In genomic region chr2:235864311-235864710, GRCh38 we compare ENCODE assay signal across 27 cellular contexts.
DNase-seq lines count a peak whose midpoint lies in the region; ATAC-seq, FAIRE-seq and TF ChIP-seq lines count a peak whose summit lies in the region.
"Had no signal": no experiment of that assay in that cellular context is flagged by ENCODE, and none has a peak within 500 bp of the region (broad histone marks: within the 10 kb centered on the region; RNA-seq: fewer than 3 reads in every experiment).

No MANE protein-coding gene starts in this region.

- no peaks in the 10 kb centered on the region for H3K36me3 ChIP-seq in GM23338 (ENCODE audit: insufficient read depth)
- H3K36me3 ChIP-seq in adipocyte (ENCODE audit: control insufficient read depth, insufficient read depth, low read length, severe bottlenecking) = peaks cover 3% of the 10 kb centered on the region
- no peaks in the 10 kb centered on the region for H3K36me3 ChIP-seq in endothelial cell of umbilical vein (ENCODE audit: control insufficient read depth in 2 of 2, extremely low read depth in 1 of 2, insufficient read depth in 2 of 2, low read length in 2 of 2)

- FAIRE-seq in endothelial cell of umbilical vein (lab: Jason Lieb, UNC) = no peak
- FAIRE-seq: A204.1, G401.6 had no signal

- no peaks in the 10 kb centered on the region for H3K36me3 Mint-ChIP-seq in GM23338 (ENCODE audit: low read depth)
- peaks cover 22% of the 10 kb centered on the region for H3K36me3 Mint-ChIP-seq in nephron progenitor cell (ENCODE audit: low read depth)
- no peaks in the 10 kb centered on the region for H3K36me3 Mint-ChIP-seq in activated CD4-positive, alpha-beta T cell treated with anti-CD3 and anti-CD28 coated beads, Interleukin-2, amount 10 ng/mL, durations not matched to agents 24 days and 14 days (ENCODE audit: low read depth)
- H3K36me3 Mint-ChIP-seq: CD4-positive, alpha-beta memory T cell had no signal

- H3K27ac ChIP-seq in GM23338 (ENCODE audit: low read depth) (no peak overlapping the region), endothelial cell of umbilical vein (ENCODE audit: insufficient read depth, low read depth, low read length) (peak overlapping the region; percentile 12)
- H3K27ac ChIP-seq: GM23248, PC-9, SJSA1 had no signal

- no peaks in the 10 kb centered on the region for H3K9me2 ChIP-seq in GM23338 (ENCODE audit: insufficient read depth)

- dilution Hi-C loops in endothelial cell of umbilical vein (cut with MboI; ENCODE audit: extremely low pct_ligation_motif_present, low sequenced_read_pairs) = no loop called here

- H3K4me1 ChIP-seq in GM23338 (ENCODE audit: insufficient read depth) (peaks cover 26% of the 10 kb centered on the region), adipocyte (ENCODE audit: control insufficient read depth, insufficient read depth, low read length) (peaks cover 23% of the 10 kb centered on the region), endothelial cell of umbilical vein (ENCODE audit: control insufficient read depth, extremely low read depth, insufficient read depth, low read length) (peaks cover 40% of the 10 kb centered on the region)

- POLR2A ChIA-PET in endothelial cell of umbilical vein (lab: Charles Lee) = no interaction called here

- CTCF ChIA-PET in endothelial cell of umbilical vein (lab: Charles Lee) = interaction anchor here (1.1 to 2.1 kb wide), 3 partner anchors 81 to 314 kb away, joined by 4 to 6 read pairs (median 6); no protein-coding TSS in a partner anchor

- TF ChIP-seq POLR2A in endothelial cell of umbilical vein (IDR thresholded peaks at IDR 0.05; ENCODE audit: low read depth, low read length) = no peak

- H3K27me3 Mint-ChIP-seq in GM23338 (ENCODE audit: insufficient read depth, low read depth, poor library complexity) (peaks cover 4% of the 10 kb centered on the region), nephron progenitor cell (ENCODE audit: low read depth, poor library complexity) (no peaks in the 10 kb centered on the region)
- H3K27me3 Mint-ChIP-seq in activated CD4-positive, alpha-beta T cell treated with anti-CD3 and anti-CD28 coated beads, Interleukin-2, amount 10 ng/mL, durations not matched to agents 24 days and 14 days = peaks cover 23% of the 10 kb centered on the region

- no peaks in the 10 kb centered on the region for H3F3A ChIP-seq in GM23338 (replicated peaks; ENCODE audit: low read depth)

- H2AFZ ChIP-seq in GM23338 (no peak overlapping the region), endothelial cell of umbilical vein (ENCODE audit: low read depth, low read length) (peak overlapping the region; percentile 45)
- H2AFZ ChIP-seq: GM23248, PC-9 had no signal

- H3K9me3 Mint-ChIP-seq in GM23338 (no peaks in the 10 kb centered on the region), nephron progenitor cell (peaks cover 9% of the 10 kb centered on the region)
- no peaks in the 10 kb centered on the region for H3K9me3 Mint-ChIP-seq in activated CD4-positive, alpha-beta T cell treated with anti-CD3 and anti-CD28 coated beads, Interleukin-2, amount 10 ng/mL, durations not matched to agents 24 days and 14 days
- H3K9me3 Mint-ChIP-seq: H9 had no signal

- no peaks in the 10 kb centered on the region for H3K27me3 ChIP-seq in GM23338 (ENCODE audit: insufficient read depth)
- H3K27me3 ChIP-seq in adipocyte (replicated peaks; ENCODE audit: control insufficient read depth, insufficient read depth, low read length) = no peaks in the 10 kb centered on the region
- no peaks in the 10 kb centered on the region for H3K27me3 ChIP-seq in endothelial cell of umbilical vein (ENCODE audit: control insufficient read depth in 2 of 2, insufficient read depth in 2 of 2, low read length in 2 of 2)
- H3K27me3 ChIP-seq: SJSA1 had no signal

- H3K4me1 Mint-ChIP-seq in GM23338 (peaks cover 50% of the 10 kb centered on the region), nephron progenitor cell (peaks cover 74% of the 10 kb centered on the region)
- H3K4me1 Mint-ChIP-seq in activated CD4-positive, alpha-beta T cell treated with anti-CD3 and anti-CD28 coated beads, Interleukin-2, amount 10 ng/mL, durations not matched to agents 24 days and 14 days = no peaks in the 10 kb centered on the region

- ATAC-seq in GM23338 (no peak; the same call in 2 of the 3 replicates), HG03108 (IDR thresholded peaks at IDR 0.05; ENCODE audit: unreplicated experiment) (no peak)

- H3K9me1 ChIP-seq in endothelial cell of umbilical vein (replicated peaks; ENCODE audit: control insufficient read depth, extremely low read depth, insufficient read depth, low read length) = no peaks in the 10 kb centered on the region

- no peak for TF ChIP-seq CTCF in GM23338 (conservative IDR thresholded peaks at IDR 0.05; ENCODE audit: low read depth in 2 of 2)
- TF ChIP-seq CTCF in endothelial cell of umbilical vein (IDR thresholded peaks at IDR 0.05; ENCODE audit: extremely low read depth in 1 of 2, insufficient read depth in 1 of 2, low read depth in 1 of 2, low read length in 2 of 2) = no peak
- TF ChIP-seq CTCF in nephron progenitor cell (IDR thresholded peaks at IDR 0.05) = no peak

- intact Hi-C loops in endothelial cell of umbilical vein (cut with micrococcal nuclease) = no loop called here
- intact Hi-C loops in activated CD4-positive, alpha-beta T cell treated with anti-CD3 and anti-CD28 coated beads, Interleukin-2, amount 10 ng/mL, durations not matched to agents 24 days and 14 days (cut with micrococcal nuclease) = no loop called here

- no peaks in the 10 kb centered on the region for H3K9me3 ChIP-seq in adipocyte (ENCODE audit: control insufficient read depth, low read length)
- H3K9me3 ChIP-seq in endothelial cell of umbilical vein (replicated peaks; ENCODE audit: control insufficient read depth, insufficient read depth, low read length) = no peaks in the 10 kb centered on the region
- H3K9me3 ChIP-seq: SJSA1 had no signal

- H4K20me1 ChIP-seq in GM23338 (replicated peaks; ENCODE audit: insufficient read depth) (no peaks in the 10 kb centered on the region), endothelial cell of umbilical vein (replicated peaks; ENCODE audit: control insufficient read depth, extremely low read depth, insufficient read depth, low read length) (no peaks in the 10 kb centered on the region)

- no TSS peak for BruUV-seq in endothelial cell of umbilical vein (replicated peaks; lab: Mats Ljungman, UMichigan)

- no peak overlapping the region for H3K4me3 Mint-ChIP-seq in GM23338
- no peak overlapping the region for H3K4me3 Mint-ChIP-seq in nephron progenitor cell
- no peak overlapping the region for H3K4me3 Mint-ChIP-seq in activated CD4-positive, alpha-beta T cell treated with anti-CD3 and anti-CD28 coated beads, Interleukin-2, amount 10 ng/mL, durations not matched to agents 24 days and 14 days
- H3K4me3 Mint-ChIP-seq: CD4-positive, alpha-beta memory T cell; H9 had no signal

- H3K9ac ChIP-seq in adipocyte (ENCODE audit: low read length) = no peak overlapping the region
- H3K9ac ChIP-seq in endothelial cell of umbilical vein (replicated peaks; ENCODE audit: extremely low read depth, insufficient read depth, low read length) = peak overlapping the region; percentile 12
- H3K9ac ChIP-seq: GM23248 had no signal

- DNase-seq in GM23338 (ENCODE audit: low spot score) = no peak
- DNase-seq in adipocyte (ENCODE audit: low read depth) = peak; percentile 1
- peak; percentile 12 for DNase-seq in endothelial cell of umbilical vein (ENCODE audit: low read depth, low spot score)
- DNase-seq in nephron progenitor cell = no peak
- DNase-seq in activated effector memory CD4-positive, alpha-beta T cell treated with anti-CD3 and anti-CD28 coated beads, Interleukin-2, amount 50 U/mL, for 16 hours = no peak
- DNase-seq in dermis blood vessel endothelial cell = no peak
- no peak for DNase-seq in activated CD4-positive, alpha-beta T cell treated with anti-CD3 and anti-CD28 coated beads, Interleukin-2, amount 10 ng/mL, durations not matched to agents 24 days and 14 days
- DNase-seq: AML-193; C1 segment of cervical spinal cord; CD4-positive, alpha-beta memory T cell; COR-L47; DMS53; H9; KBM-7; MM.1S; NCI-H1092; NCI-H1417 treated with DMSO at 0.1 percent for 48 hours; NCI-H1694 treated with DMSO at 0.1 percent for 48 hours; NCI-H446 treated with DMSO at 0.1 percent for 48 hours; NCI-H526 treated with DMSO at 0.1 percent for 48 hours; PC-9; Right ventricle myocardium superior had no signal

- 0 out of 2 replicates have a peak overlapping the region, but pooled peaks have one; percentile 23 for H3K27ac Mint-ChIP-seq in GM23338
- peak overlapping the region; percentile 62 for H3K27ac Mint-ChIP-seq in nephron progenitor cell
- H3K27ac Mint-ChIP-seq in activated CD4-positive, alpha-beta T cell treated with anti-CD3 and anti-CD28 coated beads, Interleukin-2, amount 10 ng/mL, durations not matched to agents 24 days and 14 days = no peak overlapping the region
- H3K27ac Mint-ChIP-seq: CD4-positive, alpha-beta memory T cell had no signal

- H3K4me2 ChIP-seq in GM23338 (no peak overlapping the region), endothelial cell of umbilical vein (ENCODE audit: insufficient read depth, low read length) (peak overlapping the region; percentile 76)
- H3K4me2 ChIP-seq: PC-9 had no signal

- H3K79me2 ChIP-seq in GM23338 (replicated peaks; ENCODE audit: insufficient read depth) (0 out of 2 replicates have a peak, but pooled peaks cover 4% of the 10 kb centered on the region), endothelial cell of umbilical vein (ENCODE audit: control insufficient read depth, insufficient read depth, low read length) (no peaks in the 10 kb centered on the region)

- H3K4me3 ChIP-seq in GM23338 = no peak overlapping the region
- no peak overlapping the region for H3K4me3 ChIP-seq in adipocyte (ENCODE audit: low read length)
- no peak overlapping the region for H3K4me3 ChIP-seq in endothelial cell of umbilical vein (replicated peaks in 1 of 3; ENCODE audit: insufficient read depth in 1 of 3, low read depth in 1 of 3, low read length in 3 of 3)
- H3K4me3 ChIP-seq: GM23248, PC-9, SJSA1 had no signal

TF ChIP-seq in endothelial cell of umbilical vein, 7 proteins besides CTCF, POLR2A, EP300 and RAD21:
- TF ChIP-seq MYC (IDR thresholded peaks at IDR 0.05; ENCODE audit: low read depth, low read length) = no peak
- no peak for TF ChIP-seq GATA2 (IDR thresholded peaks at IDR 0.05; ENCODE audit: insufficient read depth, insufficient read length, low read depth, low read length)
- TF ChIP-seq EZH2 (IDR thresholded peaks at IDR 0.05; ENCODE audit: borderline replicate concordance, low read depth, low read length, severe bottlenecking) = no peak

Comparison
In these comparisons a context has a peak if more than half of its experiments do, and no peak if none do; other contexts are left out.
1. DNase-seq: peak in adipocyte (single experiment) and endothelial cell of umbilical vein (single experiment); none in GM23338 (single experiment), nephron progenitor cell (single experiment), activated effector memory CD4-positive, alpha-beta T cell treated with anti-CD3 and anti-CD28 coated beads, Interleukin-2, amount 50 U/mL, for 16 hours (single experiment), dermis blood vessel endothelial cell (single experiment) and activated CD4-positive, alpha-beta T cell treated with anti-CD3 and anti-CD28 coated beads, Interleukin-2, amount 10 ng/mL, durations not matched to agents 24 days and 14 days (single experiment).